12 cellular contexts compared by ENCODE assay signal in the genomic region with DNA sequence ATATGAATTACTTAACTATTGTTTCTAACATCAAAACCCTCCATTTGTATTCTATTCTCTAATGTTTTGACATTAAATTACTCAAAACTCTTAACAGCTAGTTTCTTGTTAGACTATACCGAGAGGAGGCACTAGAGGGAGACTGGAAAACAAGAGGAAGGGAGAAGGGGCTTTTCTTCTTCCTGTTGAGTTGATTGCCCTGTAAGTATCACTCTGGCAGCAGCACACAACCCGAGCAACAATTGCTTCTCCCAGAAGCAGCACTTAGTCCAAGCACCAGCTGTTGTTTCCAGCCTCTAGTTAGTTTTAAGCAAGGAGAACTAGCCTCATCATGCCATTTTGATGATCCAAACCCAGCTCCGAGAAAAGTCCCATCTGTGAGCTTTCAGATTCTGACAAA.
DNase-seq lines count a peak whose midpoint lies in the region; ATAC-seq and TF ChIP-seq lines count a peak whose summit lies in the region.
"Had no signal": no experiment of that assay in that cellular context is flagged by ENCODE, and none has a peak within 500 bp of the region (broad histone marks: within the 10 kb centered on the region; RNA-seq: fewer than 3 reads in every experiment).

No MANE protein-coding gene starts in this region.

- no peak overlapping the region for H2AFZ ChIP-seq in mesenchymal stem cell (ENCODE audit: low read depth, low read length)

- TF ChIP-seq CTCF in LNCAP (IDR thresholded peaks at IDR 0.05) (peak; percentile 32; the same call in 1 of the 2 replicates), colonic mucosa (IDR thresholded peaks at IDR 0.05) (no peak), sigmoid colon (IDR thresholded peaks at IDR 0.05) (no peak)

- no peak for ATAC-seq in naive thymus-derived CD4-positive, alpha-beta T cell

- no peak overlapping the region for H3K27ac Mint-ChIP-seq in naive thymus-derived CD4-positive, alpha-beta T cell
- H3K27ac Mint-ChIP-seq: IgD-negative memory B cell had no signal

- no peak overlapping the region for H4K91ac ChIP-seq in mesenchymal stem cell (ENCODE audit: low read length)

- H3K14ac ChIP-seq in mesenchymal stem cell (ENCODE audit: low read length in 2 of 2): no peak overlapping the region

- no peak overlapping the region for H3K23ac ChIP-seq in mesenchymal stem cell (ENCODE audit: low read length in 2 of 2)

- no peak overlapping the region for H4K8ac ChIP-seq in mesenchymal stem cell (ENCODE audit: low read length)

- peaks cover 0 to 9% (median 0%) of the 10 kb centered on the region in 7 donors for H3K4me1 Mint-ChIP-seq in naive thymus-derived CD4-positive, alpha-beta T cell

- H3K4me1 ChIP-seq in mesenchymal stem cell (ENCODE audit: control insufficient read depth, insufficient read depth, low read depth, low read length): no peaks in the 10 kb centered on the region
- no peaks in the 10 kb centered on the region for H3K4me1 ChIP-seq in colonic mucosa
- H3K4me1 ChIP-seq in naive thymus-derived CD4-positive, alpha-beta T cell (ENCODE audit: control insufficient read depth in 2 of 2, insufficient read depth in 2 of 2, low read length in 2 of 2): no peaks in the 10 kb centered on the region
- no peaks in the 10 kb centered on the region for H3K4me1 ChIP-seq in sigmoid colon

- no peak for TF ChIP-seq POLR2A in sigmoid colon (IDR thresholded peaks at IDR 0.05)

- H2BK5ac ChIP-seq in mesenchymal stem cell (ENCODE audit: low read depth, low read length, poor library complexity, severe bottlenecking): no peak overlapping the region

- POLR2A ChIA-PET in naive thymus-derived CD4-positive, alpha-beta T cell (lab: Charles Lee): no interaction called here

- H3K9me3 ChIP-seq in mesenchymal stem cell (ENCODE audit: control insufficient read depth, low read length): no peaks in the 10 kb centered on the region
- no peaks in the 10 kb centered on the region for H3K9me3 ChIP-seq in colonic mucosa
- no peaks in the 10 kb centered on the region for H3K9me3 ChIP-seq in naive thymus-derived CD4-positive, alpha-beta T cell (ENCODE audit: control insufficient read depth in 2 of 3, low read length in 3 of 3)
- no peaks in the 10 kb centered on the region for H3K9me3 ChIP-seq in sigmoid colon

- no peaks in the 10 kb centered on the region for H3K36me3 Mint-ChIP-seq in naive thymus-derived CD4-positive, alpha-beta T cell
- H3K36me3 Mint-ChIP-seq: brain had no signal

- 42% methylated on average over 3 of the region's 3 CpGs for WGBS in mesenchymal stem cell
- WGBS in sigmoid colon, 2 donors: 44 to 58% methylated on average over 3 of the region's 3 CpGs

- H2AK5ac ChIP-seq in mesenchymal stem cell (ENCODE audit: low read length, severe bottlenecking): peak overlapping the region; percentile 48

- H3K27me3 Mint-ChIP-seq in naive thymus-derived CD4-positive, alpha-beta T cell: no peaks in the 10 kb centered on the region
- H3K27me3 Mint-ChIP-seq: brain, IgD-negative memory B cell had no signal

- H3K9me3 Mint-ChIP-seq in naive thymus-derived CD4-positive, alpha-beta T cell: peaks cover 0 to 8% (median 1%) of the 10 kb centered on the region in 11 donors
- H3K9me3 Mint-ChIP-seq: brain had no signal

- no peak overlapping the region for H2BK120ac ChIP-seq in mesenchymal stem cell (ENCODE audit: low read depth, low read length)

- no peak overlapping the region for H2BK15ac ChIP-seq in mesenchymal stem cell (ENCODE audit: low read depth, poor library complexity, severe bottlenecking)

- DNase-seq in DMS 273 (lab: John Stamatoyannopoulos, UW; ENCODE audit: unreplicated experiment): peak; percentile 58
- DNase-seq in astrocyte of the hippocampus (ENCODE audit: low read depth, low spot score): peak; percentile 11
- no peak for DNase-seq in mesenchymal stem cell
- no peak for DNase-seq in colonic mucosa
- no peak for DNase-seq in naive thymus-derived CD4-positive, alpha-beta T cell
- no peak for DNase-seq in sigmoid colon
- no peak for DNase-seq in kidney glomerular epithelial cell (lab: John Stamatoyannopoulos, UW)
- DNase-seq: nucleus accumbens had no signal

- TF ChIP-seq EP300 in sigmoid colon (IDR thresholded peaks at IDR 0.05): no peak

- H3K27ac ChIP-seq in mesenchymal stem cell (ENCODE audit: low read length, poor library complexity, severe bottlenecking) (no peak overlapping the region), colonic mucosa (no peak overlapping the region), sigmoid colon (no peak overlapping the region)
- H3K27ac ChIP-seq in naive thymus-derived CD4-positive, alpha-beta T cell (ENCODE audit: low read depth, low read length): no peak overlapping the region
- H3K27ac ChIP-seq: SK-N-MC had no signal

- H3K36me3 ChIP-seq in mesenchymal stem cell (ENCODE audit: control insufficient read depth in 1 of 2, insufficient read depth in 2 of 2, low read depth in 1 of 2, low read length in 2 of 2): no peaks in the 10 kb centered on the region
- H3K36me3 ChIP-seq in colonic mucosa: no peaks in the 10 kb centered on the region
- H3K36me3 ChIP-seq in naive thymus-derived CD4-positive, alpha-beta T cell (ENCODE audit: control insufficient read depth in 2 of 3, insufficient read depth in 3 of 3, low read length in 3 of 3): no peaks in the 10 kb centered on the region
- no peaks in the 10 kb centered on the region for H3K36me3 ChIP-seq in sigmoid colon

- no peak overlapping the region for H2BK12ac ChIP-seq in mesenchymal stem cell (ENCODE audit: low read length in 2 of 2)

- no peaks in the 10 kb centered on the region for H3K79me1 ChIP-seq in mesenchymal stem cell (replicated peaks; ENCODE audit: low read length, poor library complexity, severe bottlenecking)

- no peaks in the 10 kb centered on the region for H3K27me3 ChIP-seq in mesenchymal stem cell (ENCODE audit: control insufficient read depth in 1 of 2, insufficient read depth in 1 of 2, low read length in 2 of 2)
- no peaks in the 10 kb centered on the region for H3K27me3 ChIP-seq in colonic mucosa
- H3K27me3 ChIP-seq in naive thymus-derived CD4-positive, alpha-beta T cell (ENCODE audit: control insufficient read depth in 2 of 2, insufficient read depth in 2 of 2, low read length in 2 of 2): no peaks in the 10 kb centered on the region
- H3K27me3 ChIP-seq in sigmoid colon: no peaks in the 10 kb centered on the region

- H3K4me3 ChIP-seq in mesenchymal stem cell (ENCODE audit: insufficient read depth in 1 of 2, low read depth in 1 of 2, low read length in 2 of 2): peak overlapping the region in 1 of 2 experiments; percentile 17
- no peak overlapping the region for H3K4me3 ChIP-seq in colonic mucosa
- no peak overlapping the region for H3K4me3 ChIP-seq in naive thymus-derived CD4-positive, alpha-beta T cell (ENCODE audit: low read length)
- H3K4me3 ChIP-seq in sigmoid colon: no peak overlapping the region
- H3K4me3 ChIP-seq: SK-N-MC had no signal

- no peak overlapping the region for H3K4me2 ChIP-seq in mesenchymal stem cell (ENCODE audit: low read length, poor library complexity, severe bottlenecking)

- no peak overlapping the region for H3K4me3 Mint-ChIP-seq in naive thymus-derived CD4-positive, alpha-beta T cell
- H3K4me3 Mint-ChIP-seq: brain, IgD-negative memory B cell had no signal

- H3K4ac ChIP-seq in mesenchymal stem cell (ENCODE audit: low read depth in 1 of 2, low read length in 2 of 2): no peak overlapping the region

- H3K9ac ChIP-seq in mesenchymal stem cell (ENCODE audit: low read length) (no peak overlapping the region), colonic mucosa (ENCODE audit: low read depth in 2 of 2, low read length in 2 of 2) (no peak overlapping the region)

- CTCF ChIA-PET in naive thymus-derived CD4-positive, alpha-beta T cell (lab: Charles Lee): no interaction called here

- H3K18ac ChIP-seq in mesenchymal stem cell (ENCODE audit: low read depth in 1 of 2, low read length in 2 of 2): no peak overlapping the region

- intact Hi-C loops in colonic mucosa (cut with DNase I) (no loop called here), sigmoid colon (cut with DNase I) (no loop called here)
- intact Hi-C loops in naive thymus-derived CD4-positive, alpha-beta T cell (cut with micrococcal nuclease): no loop called here

Comparison
In these comparisons a context has a peak if more than half of its experiments do, and no peak if none do; other contexts are left out.
1. DNase-seq: peak in DMS 273 (single experiment) and astrocyte of the hippocampus (single experiment); none in mesenchymal stem cell (single experiment), colonic mucosa (single experiment), naive thymus-derived CD4-positive, alpha-beta T cell (0 of 9), sigmoid colon (single experiment) and kidney glomerular epithelial cell (single experiment).